In genomic region chr18:14085770-14086458, GRCh38 we compare ENCODE assay signal across 17 cellular contexts. TPM values are rescaled to one million over a fixed set of nuclear protein-coding genes. Genes with fewer than 3 reads are reported as not detected.
A peak's percentile ranks its signal among the peaks of the same experiment; 100 is the strongest.
DNase-seq lines count a peak whose midpoint lies in the region; ATAC-seq and TF ChIP-seq lines count a peak whose summit lies in the region.
"Had no signal": no experiment of that assay in that cellular context is flagged by ENCODE, and none has a peak within 500 bp of the region (broad histone marks: within the 10 kb centered on the region; RNA-seq: fewer than 3 reads in every experiment).

No MANE protein-coding gene starts in this region.

- TF ChIP-seq CTCF in left lung (IDR thresholded peaks at IDR 0.05), result no peak

- no peaks in the 10 kb centered on the region for H3K9me3 Mint-ChIP-seq in activated naive CD8-positive, alpha-beta T cell treated with anti-CD3 and anti-CD28 coated beads, Interleukin-2, amount 50 U/mL, for 24 hours
- H3K9me3 Mint-ChIP-seq in activated naive CD8-positive, alpha-beta T cell treated with anti-CD3 and anti-CD28 coated beads for 36 hours, result no peaks in the 10 kb centered on the region
- no peaks in the 10 kb centered on the region for H3K9me3 Mint-ChIP-seq in stimulated activated memory B cell treated with anti-CD40 and anti-IgM and Interleukin-4, amounts not matched to agents 10 μg/mL and 1 μg/mL and 100 μg/mL, for 72 hours
- H3K9me3 Mint-ChIP-seq: activated T-cell treated with anti-CD3 and anti-CD28 coated beads, Interleukin-2, amount 50 U/mL, for 24 hours; type B pancreatic cell had no signal

- no peak overlapping the region for H3K27ac Mint-ChIP-seq in activated naive CD8-positive, alpha-beta T cell treated with anti-CD3 and anti-CD28 coated beads, Interleukin-2, amount 50 U/mL, for 24 hours
- H3K27ac Mint-ChIP-seq in activated naive CD8-positive, alpha-beta T cell treated with anti-CD3 and anti-CD28 coated beads for 36 hours, result no peak overlapping the region
- H3K27ac Mint-ChIP-seq in stimulated activated memory B cell treated with anti-CD40 and anti-IgM and Interleukin-4, amounts not matched to agents 10 μg/mL and 1 μg/mL and 100 μg/mL, for 72 hours, result no peak overlapping the region
- H3K27ac Mint-ChIP-seq: activated T-cell treated with anti-CD3 and anti-CD28 coated beads, Interleukin-2, amount 50 U/mL, for 24 hours; type B pancreatic cell had no signal

- no peak for DNase-seq in activated naive CD8-positive, alpha-beta T cell treated with anti-CD3 and anti-CD28 coated beads, Interleukin-2, amount 50 U/mL, for 24 hours
- no peak for DNase-seq in activated naive CD8-positive, alpha-beta T cell treated with anti-CD3 and anti-CD28 coated beads for 36 hours
- peak; percentile 46 for DNase-seq in MG63
- peak; percentile 44 for DNase-seq in left kidney (ENCODE audit: low read depth, low spot score)
- DNase-seq in activated effector memory CD4-positive, alpha-beta T cell treated with anti-CD3 and anti-CD28 coated beads, Interleukin-2, amount 50 U/mL, for 16 hours, result no peak
- DNase-seq in left lung, result no peak
- DNase-seq: activated CD4-positive, CD25-positive, alpha-beta regulatory T cell treated with anti-CD3 and anti-CD28 coated beads, Interleukin-2, amount 50 U/mL, for 72 hours; activated naive CD4-positive, alpha-beta T cell treated with Interleukin-2 at 50 U/mL for 16 hours; activated T-cell treated with anti-CD3 and anti-CD28 coated beads, Interleukin-2, amount 50 U/mL, for 24 hours; central memory CD4-positive, alpha-beta T cell; stimulated activated CD4-positive, alpha-beta T cell treated with anti-CD3 and anti-CD28 coated beads, Interleukin-12 subunit alpha, Interleukin-12 subunit beta, amount 100 ng/mL, for 4 hours; stimulated activated CD4-positive, alpha-beta T cell treated with anti-CD3 and anti-CD28 coated beads, Interleukin-4, amount 100 ng/mL, for 4 hours; stomach; SW 1271 had no signal

- no peak overlapping the region for H3K27ac ChIP-seq in left lung
- H3K27ac ChIP-seq: stomach had no signal

- H3K27me3 ChIP-seq in MG63 (no peaks in the 10 kb centered on the region), left lung (no peaks in the 10 kb centered on the region)
- H3K27me3 ChIP-seq: stomach had no signal

- H3K4me3 ChIP-seq in MG63 (no peak overlapping the region), left lung (no peak overlapping the region)
- H3K4me3 ChIP-seq: stomach had no signal

- intact Hi-C loops in left lung (cut with DNase I), result loop anchor here in 1 of 2 donors (10.0 kb wide), 1 partner anchor 261 kb away; the partner anchor contains the start of gene MC5R

- H3K27me3 Mint-ChIP-seq in activated naive CD8-positive, alpha-beta T cell treated with anti-CD3 and anti-CD28 coated beads, Interleukin-2, amount 50 U/mL, for 24 hours, result peaks cover 3% of the 10 kb centered on the region
- peaks cover 8% of the 10 kb centered on the region for H3K27me3 Mint-ChIP-seq in activated naive CD8-positive, alpha-beta T cell treated with anti-CD3 and anti-CD28 coated beads for 36 hours
- no peaks in the 10 kb centered on the region for H3K27me3 Mint-ChIP-seq in stimulated activated memory B cell treated with anti-CD40 and anti-IgM and Interleukin-4, amounts not matched to agents 10 μg/mL and 1 μg/mL and 100 μg/mL, for 72 hours
- H3K27me3 Mint-ChIP-seq: type B pancreatic cell had no signal

- no peaks in the 10 kb centered on the region for H3K4me1 ChIP-seq in left lung

- H3K36me3 Mint-ChIP-seq in activated naive CD8-positive, alpha-beta T cell treated with anti-CD3 and anti-CD28 coated beads, Interleukin-2, amount 50 U/mL, for 24 hours (ENCODE audit: low read depth), result no peaks in the 10 kb centered on the region
- no peaks in the 10 kb centered on the region for H3K36me3 Mint-ChIP-seq in activated naive CD8-positive, alpha-beta T cell treated with anti-CD3 and anti-CD28 coated beads for 36 hours
- no peaks in the 10 kb centered on the region for H3K36me3 Mint-ChIP-seq in stimulated activated memory B cell treated with anti-CD40 and anti-IgM and Interleukin-4, amounts not matched to agents 10 μg/mL and 1 μg/mL and 100 μg/mL, for 72 hours
- H3K36me3 Mint-ChIP-seq: type B pancreatic cell had no signal

- H3K9me3 ChIP-seq in MG63 (no peaks in the 10 kb centered on the region), left lung (no peaks in the 10 kb centered on the region)
- H3K9me3 ChIP-seq: stomach had no signal

- peak; percentile 28 for ATAC-seq in activated naive CD8-positive, alpha-beta T cell treated with anti-CD3 and anti-CD28 coated beads, Interleukin-2, amount 50 U/mL, for 24 hours
- ATAC-seq in stimulated activated memory B cell treated with anti-CD40 and anti-IgM and Interleukin-4, amounts not matched to agents 10 μg/mL and 1 μg/mL and 100 μg/mL, for 72 hours, result peak; percentile 13
- ATAC-seq in HG03095 (IDR thresholded peaks at IDR 0.05; ENCODE audit: unreplicated experiment) (no peak), left lung (no peak)

- no peaks in the 10 kb centered on the region for H3K36me3 ChIP-seq in MG63
- H3K36me3 ChIP-seq in left lung, result no peaks in the 10 kb centered on the region

- no peak overlapping the region for H3K4me3 Mint-ChIP-seq in activated naive CD8-positive, alpha-beta T cell treated with anti-CD3 and anti-CD28 coated beads, Interleukin-2, amount 50 U/mL, for 24 hours
- H3K4me3 Mint-ChIP-seq in activated naive CD8-positive, alpha-beta T cell treated with anti-CD3 and anti-CD28 coated beads for 36 hours, result no peak overlapping the region
- no peak overlapping the region for H3K4me3 Mint-ChIP-seq in stimulated activated memory B cell treated with anti-CD40 and anti-IgM and Interleukin-4, amounts not matched to agents 10 μg/mL and 1 μg/mL and 100 μg/mL, for 72 hours
- H3K4me3 Mint-ChIP-seq: activated T-cell treated with anti-CD3 and anti-CD28 coated beads, Interleukin-2, amount 50 U/mL, for 24 hours; type B pancreatic cell had no signal

- no peaks in the 10 kb centered on the region for H3K4me1 Mint-ChIP-seq in activated naive CD8-positive, alpha-beta T cell treated with anti-CD3 and anti-CD28 coated beads, Interleukin-2, amount 50 U/mL, for 24 hours
- H3K4me1 Mint-ChIP-seq in activated naive CD8-positive, alpha-beta T cell treated with anti-CD3 and anti-CD28 coated beads for 36 hours, result no peaks in the 10 kb centered on the region
- no peaks in the 10 kb centered on the region for H3K4me1 Mint-ChIP-seq in stimulated activated memory B cell treated with anti-CD40 and anti-IgM and Interleukin-4, amounts not matched to agents 10 μg/mL and 1 μg/mL and 100 μg/mL, for 72 hours

RNA-seq across cellular contexts. Expression of gene ZNF519, which starts 46.3 kb away (rescaled TPM):
- total RNA-seq in activated naive CD8-positive, alpha-beta T cell treated with anti-CD3 and anti-CD28 coated beads for 36 hours, result 10 to 100 TPM; 13.0 to 13.5 TPM
- 4.5 and 6.4 TPM in 2 replicates for total RNA-seq in MG63 (2014; rRNA removed; shearing (Covaris generic); ENCODE audit: low replicate concordance)
- 1 to 10 TPM; 4.6 to 6.0 TPM for total RNA-seq in left lung

Comparison
In these comparisons a context has a peak if more than half of its experiments do, and no peak if none do; other contexts are left out.
1. ATAC-seq: peak in activated naive CD8-positive, alpha-beta T cell treated with anti-CD3 and anti-CD28 coated beads, Interleukin-2, amount 50 U/mL, for 24 hours (single experiment) and stimulated activated memory B cell treated with anti-CD40 and anti-IgM and Interleukin-4, amounts not matched to agents 10 μg/mL and 1 μg/mL and 100 μg/mL, for 72 hours (single experiment); none in HG03095 (single experiment) and left lung (single experiment).
2. DNase-seq: peak in MG63 (single experiment) and left kidney (single experiment); none in activated naive CD8-positive, alpha-beta T cell treated with anti-CD3 and anti-CD28 coated beads, Interleukin-2, amount 50 U/mL, for 24 hours (single experiment), activated naive CD8-positive, alpha-beta T cell treated with anti-CD3 and anti-CD28 coated beads for 36 hours (single experiment), activated effector memory CD4-positive, alpha-beta T cell treated with anti-CD3 and anti-CD28 coated beads, Interleukin-2, amount 50 U/mL, for 16 hours (single experiment) and left lung (0 of 2).